8 cellular contexts compared by ENCODE assay signal in genomic region chr12:56628671-56629458, GRCh38. TPM values are rescaled to one million over a fixed set of nuclear protein-coding genes. Genes with fewer than 3 reads are reported as not detected.
A peak's percentile ranks its signal among the peaks of the same experiment; 100 is the strongest.
DNase-seq lines count a peak whose midpoint lies in the region; ATAC-seq and TF ChIP-seq lines count a peak whose summit lies in the region.

No MANE protein-coding gene starts in this region.

- peak overlapping the region; percentile 89 for H3K27ac Mint-ChIP-seq in central memory CD8-positive, alpha-beta T cell (ENCODE audit: low read depth)

- peak; percentile 11 for DNase-seq in DMS79 treated with DMSO at 0.1 percent for 48 hours (lab: John Stamatoyannopoulos, UW)
- no peak for DNase-seq in DMS79 (lab: John Stamatoyannopoulos, UW)
- DNase-seq in M059J (ENCODE audit: low read depth), result peak; percentile 84
- peak; percentile 57 for DNase-seq in WERI-Rb-1
- DNase-seq in central memory CD8-positive, alpha-beta T cell (ENCODE audit: low spot score in 2 of 2), result peak; percentile 49 to 69
- DNase-seq in islet precursor cell, result peak; percentile 71

- H3K4me3 Mint-ChIP-seq in central memory CD8-positive, alpha-beta T cell, result peak overlapping the region; percentile 98

- no peaks in the 10 kb centered on the region for H3K9me3 ChIP-seq in WERI-Rb-1 (ENCODE audit: severe bottlenecking)

- H3K27ac ChIP-seq in WERI-Rb-1 (peak overlapping the region; percentile 97), skin epidermis (peak overlapping the region; percentile 75 to 99 (median 96))

- no peaks in the 10 kb centered on the region for H3K27me3 ChIP-seq in WERI-Rb-1 (ENCODE audit: insufficient read depth, low read depth, severe bottlenecking)

- peaks cover 23% of the 10 kb centered on the region for H3K36me3 ChIP-seq in WERI-Rb-1

- peak; percentile 61 for ATAC-seq in central memory CD8-positive, alpha-beta T cell (replicated peaks; ENCODE audit: extremely low read depth, poor library complexity, severe bottlenecking)
- no peak for ATAC-seq in GM21576 (IDR thresholded peaks at IDR 0.05; ENCODE audit: unreplicated experiment)

- H3K4me3 ChIP-seq in WERI-Rb-1 (ENCODE audit: low read depth, low read length) (peak overlapping the region; percentile 93), skin epidermis (peak overlapping the region; percentile 75 to 99 (median 92))

- TF ChIP-seq CTCF in WERI-Rb-1 (IDR thresholded peaks at IDR 0.05; ENCODE audit: low read depth, low read length), result no peak

- peaks cover 69% of the 10 kb centered on the region for H3K4me1 Mint-ChIP-seq in central memory CD8-positive, alpha-beta T cell

- H3K36me3 Mint-ChIP-seq in central memory CD8-positive, alpha-beta T cell (ENCODE audit: insufficient read depth), result peaks cover 26% of the 10 kb centered on the region

- no peaks in the 10 kb centered on the region for H3K9me3 Mint-ChIP-seq in central memory CD8-positive, alpha-beta T cell

- H3K27me3 Mint-ChIP-seq in central memory CD8-positive, alpha-beta T cell, result no peaks in the 10 kb centered on the region

RNA-seq across cellular contexts. Expression of gene BAZ2A, which starts 1.3 kb away (rescaled TPM):
- 24.0 and 29.0 TPM in 2 replicates for total RNA-seq in M059J (2014; rRNA removed; shearing (Covaris generic))

RNA-seq across cellular contexts. Expression of gene ATP5F1B, which starts 16.9 kb away (rescaled TPM):
- 559 and 577 TPM in 2 replicates for total RNA-seq in M059J (2014; rRNA removed; shearing (Covaris generic))

RNA-seq across cellular contexts. Expression of gene PTGES3, which starts 59.2 kb away (rescaled TPM):
- 112 and 181 TPM in 2 replicates for total RNA-seq in M059J (2014; rRNA removed; shearing (Covaris generic))
